Comparison of ENCODE assay signal across 9 cellular contexts in the genomic region with DNA sequence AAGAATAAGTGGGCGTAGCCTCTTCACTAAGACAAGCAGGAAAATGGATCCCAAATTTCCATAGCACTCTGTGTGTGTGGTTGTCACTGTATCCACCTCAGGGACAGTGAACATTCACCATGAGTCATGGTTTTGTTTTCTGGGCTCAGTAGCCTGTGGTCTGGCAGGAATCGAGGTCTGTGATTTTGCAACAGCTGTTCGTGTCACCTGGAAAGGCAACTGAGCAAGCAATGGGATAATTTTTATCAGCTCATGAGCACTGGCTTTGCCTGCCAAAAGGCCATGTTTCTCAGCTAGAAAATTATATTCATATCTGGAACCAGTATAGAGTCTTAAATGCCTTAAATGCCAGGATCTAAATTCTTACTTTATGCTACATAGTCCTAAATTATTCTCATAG.
DNase-seq lines count a peak whose midpoint lies in the region; ATAC-seq, FAIRE-seq and TF ChIP-seq lines count a peak whose summit lies in the region.
"Had no signal": no experiment of that assay in that cellular context is flagged by ENCODE, and none has a peak within 500 bp of the region (broad histone marks: within the 10 kb centered on the region; RNA-seq: fewer than 3 reads in every experiment).

No MANE protein-coding gene starts in this region.

- 72 to 73% methylated on average over 3 of the region's 3 CpGs for WGBS in sigmoid colon, 2 donors

- no peak for TF ChIP-seq POLR2A in sigmoid colon (IDR thresholded peaks at IDR 0.05)

- H3K4me1 Mint-ChIP-seq in CD8-positive, alpha-beta memory T cell, result no peaks in the 10 kb centered on the region
- H3K4me1 Mint-ChIP-seq in stimulated activated naive CD8-positive, alpha-beta T cell treated with anti-CD3 and anti-CD28 coated beads, Interleukin-15, amount 100 ng/mL, for 72 hours, result no peaks in the 10 kb centered on the region
- no peaks in the 10 kb centered on the region for H3K4me1 Mint-ChIP-seq in activated CD8-positive, alpha-beta memory T cell treated with anti-CD3 and anti-CD28 coated beads, Interleukin-2, amount 10 ng/mL, durations not matched to agents 7 days and 5 days

- peaks cover 0 to under 1% (median 0%) of the 10 kb centered on the region in 5 donors for H3K9me3 Mint-ChIP-seq in CD8-positive, alpha-beta memory T cell
- no peaks in the 10 kb centered on the region for H3K9me3 Mint-ChIP-seq in stimulated activated naive CD8-positive, alpha-beta T cell treated with anti-CD3 and anti-CD28 coated beads, Interleukin-15, amount 100 ng/mL, for 72 hours
- H3K9me3 Mint-ChIP-seq in activated CD8-positive, alpha-beta memory T cell treated with anti-CD3 and anti-CD28 coated beads, Interleukin-2, amount 10 ng/mL, durations not matched to agents 7 days and 5 days (ENCODE audit: low read depth), result no peaks in the 10 kb centered on the region

- peak overlapping the region; percentile 54 to 76 (median 74) for H3K27ac ChIP-seq in sigmoid colon
- no peak overlapping the region for H3K27ac ChIP-seq in CD8-positive, alpha-beta memory T cell (ENCODE audit: low read depth, low read length)

- H3K9me3 ChIP-seq in sigmoid colon, result no peaks in the 10 kb centered on the region
- H3K9me3 ChIP-seq in CD8-positive, alpha-beta memory T cell (ENCODE audit: low read length), result no peaks in the 10 kb centered on the region

- peak in 2 of 4 donors; percentile 47 for TF ChIP-seq EP300 in sigmoid colon (IDR thresholded peaks at IDR 0.05)

- intact Hi-C loops in sigmoid colon (cut with DNase I), result no loop called here

- no peaks in the 10 kb centered on the region for H3K36me3 ChIP-seq in sigmoid colon
- no peaks in the 10 kb centered on the region for H3K36me3 ChIP-seq in CD8-positive, alpha-beta memory T cell (ENCODE audit: insufficient read depth, low read length)

- no peaks in the 10 kb centered on the region for H3K36me3 Mint-ChIP-seq in CD8-positive, alpha-beta memory T cell
- no peaks in the 10 kb centered on the region for H3K36me3 Mint-ChIP-seq in activated CD8-positive, alpha-beta memory T cell treated with anti-CD3 and anti-CD28 coated beads, Interleukin-2, amount 10 ng/mL, durations not matched to agents 7 days and 5 days

- TF ChIP-seq CTCF in sigmoid colon (IDR thresholded peaks at IDR 0.05), result no peak

- DNase-seq in G401 (ENCODE audit: low spot score) (peak; percentile 92), RCC 7860 (ENCODE audit: low spot score) (peak; percentile 87), fibroblast of the conjunctiva (ENCODE audit: low read depth) (peak; percentile 85), sigmoid colon (peak; percentile 86)
- DNase-seq in CD8-positive, alpha-beta memory T cell, result no peak
- no peak for DNase-seq in stimulated activated naive CD8-positive, alpha-beta T cell treated with anti-CD3 and anti-CD28 coated beads, Interleukin-15, amount 100 ng/mL, for 72 hours
- DNase-seq in activated CD8-positive, alpha-beta memory T cell treated with anti-CD3 and anti-CD28 coated beads, Interleukin-2, amount 10 ng/mL, durations not matched to agents 7 days and 5 days, result no peak
- DNase-seq: Karpas-422 had no signal

- H3K27me3 Mint-ChIP-seq in CD8-positive, alpha-beta memory T cell, result no peaks in the 10 kb centered on the region
- H3K27me3 Mint-ChIP-seq in stimulated activated naive CD8-positive, alpha-beta T cell treated with anti-CD3 and anti-CD28 coated beads, Interleukin-15, amount 100 ng/mL, for 72 hours, result no peaks in the 10 kb centered on the region
- no peaks in the 10 kb centered on the region for H3K27me3 Mint-ChIP-seq in activated CD8-positive, alpha-beta memory T cell treated with anti-CD3 and anti-CD28 coated beads, Interleukin-2, amount 10 ng/mL, durations not matched to agents 7 days and 5 days

- ATAC-seq in HG03039 (IDR thresholded peaks at IDR 0.05; ENCODE audit: unreplicated experiment), result no peak
- no peak for ATAC-seq in stimulated activated naive CD8-positive, alpha-beta T cell treated with anti-CD3 and anti-CD28 coated beads, Interleukin-15, amount 100 ng/mL, for 72 hours
- no peak for ATAC-seq in activated CD8-positive, alpha-beta memory T cell treated with anti-CD3 and anti-CD28 coated beads, Interleukin-2, amount 10 ng/mL, durations not matched to agents 7 days and 5 days

- H3K4me3 ChIP-seq in sigmoid colon, result no peak overlapping the region
- no peak overlapping the region for H3K4me3 ChIP-seq in CD8-positive, alpha-beta memory T cell (ENCODE audit: low read length)

- CTCF ChIA-PET in CD8-positive, alpha-beta memory T cell (lab: Charles Lee), result no interaction called here
- CTCF ChIA-PET in activated CD8-positive, alpha-beta memory T cell treated with anti-CD3 and anti-CD28 coated beads, Interleukin-2, amount 10 ng/mL, durations not matched to agents 7 days and 5 days (lab: Charles Lee), result no interaction called here

- peaks cover 0 to 20% (median 18%) of the 10 kb centered on the region in 4 donors for H3K4me1 ChIP-seq in sigmoid colon
- no peaks in the 10 kb centered on the region for H3K4me1 ChIP-seq in CD8-positive, alpha-beta memory T cell (ENCODE audit: insufficient read depth, low read length)

- POLR2A ChIA-PET in CD8-positive, alpha-beta memory T cell (lab: Charles Lee), result no interaction called here

- in situ Hi-C loops in G401 (cut with HindIII; ENCODE audit: low sequenced_read_pairs), result no loop called here

- no peak overlapping the region for H3K4me3 Mint-ChIP-seq in CD8-positive, alpha-beta memory T cell
- H3K4me3 Mint-ChIP-seq in stimulated activated naive CD8-positive, alpha-beta T cell treated with anti-CD3 and anti-CD28 coated beads, Interleukin-15, amount 100 ng/mL, for 72 hours, result no peak overlapping the region
- H3K4me3 Mint-ChIP-seq in activated CD8-positive, alpha-beta memory T cell treated with anti-CD3 and anti-CD28 coated beads, Interleukin-2, amount 10 ng/mL, durations not matched to agents 7 days and 5 days, result no peak overlapping the region

- FAIRE-seq in RCC 7860 (lab: Jason Lieb, UNC), result peak; percentile 95

- H3K27me3 ChIP-seq in sigmoid colon, result no peaks in the 10 kb centered on the region
- H3K27me3 ChIP-seq in CD8-positive, alpha-beta memory T cell (ENCODE audit: insufficient read depth, low read length, poor library complexity, severe bottlenecking), result no peaks in the 10 kb centered on the region

- H3K27ac Mint-ChIP-seq in CD8-positive, alpha-beta memory T cell, result no peak overlapping the region
- no peak overlapping the region for H3K27ac Mint-ChIP-seq in stimulated activated naive CD8-positive, alpha-beta T cell treated with anti-CD3 and anti-CD28 coated beads, Interleukin-15, amount 100 ng/mL, for 72 hours
- no peak overlapping the region for H3K27ac Mint-ChIP-seq in activated CD8-positive, alpha-beta memory T cell treated with anti-CD3 and anti-CD28 coated beads, Interleukin-2, amount 10 ng/mL, durations not matched to agents 7 days and 5 days

Comparison
In these comparisons a context has a peak if more than half of its experiments do, and no peak if none do; other contexts are left out.
1. DNase-seq: peak in G401 (single experiment), RCC 7860 (single experiment), fibroblast of the conjunctiva (single experiment) and sigmoid colon (single experiment); none in CD8-positive, alpha-beta memory T cell (0 of 5), stimulated activated naive CD8-positive, alpha-beta T cell treated with anti-CD3 and anti-CD28 coated beads, Interleukin-15, amount 100 ng/mL, for 72 hours (0 of 2) and activated CD8-positive, alpha-beta memory T cell treated with anti-CD3 and anti-CD28 coated beads, Interleukin-2, amount 10 ng/mL, durations not matched to agents 7 days and 5 days (single experiment).